ENCODE assay signal across 16 cellular contexts in the genomic region with DNA sequence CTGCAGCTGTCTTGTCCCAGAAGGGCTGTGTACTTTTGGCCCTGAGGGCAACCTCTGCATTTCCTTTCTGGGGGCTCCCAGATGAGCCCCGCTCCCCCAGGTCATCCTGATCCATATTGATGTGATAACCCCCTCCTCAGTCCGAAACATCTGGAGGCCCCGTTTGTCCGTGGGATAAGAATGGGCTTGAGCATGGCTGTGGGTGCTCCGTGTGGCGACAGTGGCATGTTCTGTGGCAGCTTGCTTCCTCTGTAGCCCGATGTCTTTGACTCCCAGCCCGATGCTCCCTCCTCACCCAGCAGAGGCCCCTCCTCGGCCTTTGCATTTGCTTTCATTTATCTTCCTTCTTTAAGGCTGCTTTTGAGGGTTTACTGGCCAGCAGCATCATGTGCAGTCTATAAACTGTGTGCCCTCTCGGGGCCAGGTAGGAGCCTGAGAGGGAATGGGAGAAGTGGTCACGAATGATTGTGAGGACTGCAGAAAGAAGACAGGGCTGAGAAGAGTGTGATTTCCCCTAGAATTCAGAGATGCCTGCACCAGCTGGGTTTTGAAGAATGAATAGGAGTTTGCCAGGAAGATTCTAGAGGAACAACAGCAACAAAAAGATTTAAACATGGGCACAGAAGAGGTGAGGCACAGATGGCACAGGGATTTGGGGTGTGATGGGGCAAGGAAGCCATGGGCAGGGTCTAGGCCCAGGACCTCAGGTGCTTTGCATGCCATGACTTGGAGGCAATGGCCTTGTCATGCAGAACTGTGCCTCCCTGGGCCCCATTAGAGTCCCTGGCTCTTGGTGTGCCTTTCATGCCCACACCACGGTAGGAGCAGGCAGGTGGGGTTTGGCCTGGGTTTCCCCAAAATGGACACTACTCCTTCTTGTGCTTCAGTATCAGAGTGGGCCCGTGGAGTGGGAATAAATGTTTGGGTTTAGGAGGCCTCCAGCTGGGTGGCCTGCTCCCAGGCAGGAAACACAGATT. TPM values are rescaled to one million over a fixed set of nuclear protein-coding genes. Genes with fewer than 3 reads are reported as not detected.
DNase-seq lines count a peak whose midpoint lies in the region; ATAC-seq and TF ChIP-seq lines count a peak whose summit lies in the region.
"Had no signal": no experiment of that assay in that cellular context is flagged by ENCODE, and none has a peak within 500 bp of the region (broad histone marks: within the 10 kb centered on the region; RNA-seq: fewer than 3 reads in every experiment).

No MANE protein-coding gene starts in this region.

- H3K4me3 ChIP-seq in spleen, result peak overlapping the region in 5 of 8 donors; percentile 6 to 61 (median 13)

- H3K27ac Mint-ChIP-seq in activated CD4-positive, alpha-beta memory T cell treated with anti-CD3 and anti-CD28 coated beads for 36 hours, result no peak overlapping the region
- H3K27ac Mint-ChIP-seq in activated CD4-positive, alpha-beta memory T cell treated with anti-CD3 and anti-CD28 coated beads, Interleukin-2, amount 10 ng/mL, durations not matched to agents 7 days and 5 days, result no peak overlapping the region
- peak overlapping the region; percentile 8 for H3K27ac Mint-ChIP-seq in activated naive CD8-positive, alpha-beta T cell treated with anti-CD3 and anti-CD28 coated beads, Interleukin-2, amount 50 U/mL, for 24 hours
- H3K27ac Mint-ChIP-seq: IgD-negative memory B cell had no signal

- CTCF ChIA-PET in activated CD4-positive, alpha-beta memory T cell treated with anti-CD3 and anti-CD28 coated beads for 36 hours (lab: Charles Lee), result interaction anchor here (1.2 to 1.9 kb wide), 2 partner anchors 56 to 170 kb away, joined by 3 to 4 read pairs; no protein-coding TSS in a partner anchor
- CTCF ChIA-PET in activated CD4-positive, alpha-beta memory T cell treated with anti-CD3 and anti-CD28 coated beads, Interleukin-2, amount 10 ng/mL, durations not matched to agents 7 days and 5 days (lab: Charles Lee), result interaction anchor here (1.3 to 2.2 kb wide), 2 partner anchors 7 to 170 kb away, joined by 3 to 8 read pairs; no protein-coding TSS in a partner anchor

- H3K9me3 Mint-ChIP-seq in activated CD4-positive, alpha-beta memory T cell treated with anti-CD3 and anti-CD28 coated beads for 36 hours, result no peaks in the 10 kb centered on the region
- H3K9me3 Mint-ChIP-seq in activated CD4-positive, alpha-beta memory T cell treated with anti-CD3 and anti-CD28 coated beads, Interleukin-2, amount 10 ng/mL, durations not matched to agents 7 days and 5 days, result no peaks in the 10 kb centered on the region
- no peaks in the 10 kb centered on the region for H3K9me3 Mint-ChIP-seq in activated naive CD8-positive, alpha-beta T cell treated with anti-CD3 and anti-CD28 coated beads, Interleukin-2, amount 50 U/mL, for 24 hours
- H3K9me3 Mint-ChIP-seq: IgD-negative memory B cell had no signal

- H3K36me3 Mint-ChIP-seq in activated CD4-positive, alpha-beta memory T cell treated with anti-CD3 and anti-CD28 coated beads for 36 hours, result peaks cover 2% of the 10 kb centered on the region
- H3K36me3 Mint-ChIP-seq in activated CD4-positive, alpha-beta memory T cell treated with anti-CD3 and anti-CD28 coated beads, Interleukin-2, amount 10 ng/mL, durations not matched to agents 7 days and 5 days (ENCODE audit: low read depth), result no peaks in the 10 kb centered on the region
- peaks cover 4% of the 10 kb centered on the region for H3K36me3 Mint-ChIP-seq in activated naive CD8-positive, alpha-beta T cell treated with anti-CD3 and anti-CD28 coated beads, Interleukin-2, amount 50 U/mL, for 24 hours (ENCODE audit: low read depth)
- H3K36me3 Mint-ChIP-seq: IgD-negative memory B cell had no signal

- TF ChIP-seq CTCF in spleen (IDR thresholded peaks at IDR 0.05 in 8 of 11, conservative IDR thresholded peaks at IDR 0.05 in 3 of 11), result no peak

- intact Hi-C loops in activated CD4-positive, alpha-beta memory T cell treated with anti-CD3 and anti-CD28 coated beads for 36 hours (cut with micrococcal nuclease), result loop anchor here (5.0 kb wide), 1 partner anchor 42 kb away; no protein-coding TSS in a partner anchor
- intact Hi-C loops in spleen (cut with DNase I; ENCODE audit: low total_unique reads), result no loop called here

- peak overlapping the region; percentile 49 for H3K4me3 Mint-ChIP-seq in activated CD4-positive, alpha-beta memory T cell treated with anti-CD3 and anti-CD28 coated beads for 36 hours
- no peak overlapping the region for H3K4me3 Mint-ChIP-seq in activated CD4-positive, alpha-beta memory T cell treated with anti-CD3 and anti-CD28 coated beads, Interleukin-2, amount 10 ng/mL, durations not matched to agents 7 days and 5 days
- H3K4me3 Mint-ChIP-seq in activated naive CD8-positive, alpha-beta T cell treated with anti-CD3 and anti-CD28 coated beads, Interleukin-2, amount 50 U/mL, for 24 hours, result peak overlapping the region; percentile 69

- H3K27ac ChIP-seq in KOPT-K1 (ENCODE audit: low read depth, low read length, poor library complexity, severe bottlenecking), result peak overlapping the region; percentile 70
- H3K27ac ChIP-seq in spleen, result peak overlapping the region in 4 of 8 donors; percentile 27 to 82 (median 63)

- H3K27me3 Mint-ChIP-seq in activated CD4-positive, alpha-beta memory T cell treated with anti-CD3 and anti-CD28 coated beads for 36 hours, result no peaks in the 10 kb centered on the region
- peaks cover 3% of the 10 kb centered on the region for H3K27me3 Mint-ChIP-seq in activated CD4-positive, alpha-beta memory T cell treated with anti-CD3 and anti-CD28 coated beads, Interleukin-2, amount 10 ng/mL, durations not matched to agents 7 days and 5 days
- H3K27me3 Mint-ChIP-seq in activated naive CD8-positive, alpha-beta T cell treated with anti-CD3 and anti-CD28 coated beads, Interleukin-2, amount 50 U/mL, for 24 hours, result no peaks in the 10 kb centered on the region

- DNase-seq in activated CD4-positive, alpha-beta memory T cell treated with anti-CD3 and anti-CD28 coated beads for 36 hours, result no peak
- DNase-seq in activated CD4-positive, alpha-beta memory T cell treated with anti-CD3 and anti-CD28 coated beads, Interleukin-2, amount 10 ng/mL, durations not matched to agents 7 days and 5 days, result no peak
- no peak for DNase-seq in activated naive CD8-positive, alpha-beta T cell treated with anti-CD3 and anti-CD28 coated beads, Interleukin-2, amount 50 U/mL, for 24 hours
- DNase-seq in spleen (peak; percentile 72), SKM-1 (lab: John Stamatoyannopoulos, UW; ENCODE audit: unreplicated experiment) (no peak)
- DNase-seq: activated CD4-positive, CD25-positive, alpha-beta regulatory T cell treated with anti-CD3 and anti-CD28 coated beads, Interleukin-2, amount 50 U/mL, for 72 hours; activated gamma-delta T cell; effector CD8-positive, alpha-beta T cell; HCEC 1CT; left colon; NCI-H1105; NCI-H748 treated with DMSO at 0.1 percent for 48 hours had no signal

- H3K9me3 ChIP-seq in KOPT-K1 (ENCODE audit: insufficient read depth, low read length, poor library complexity, severe bottlenecking) (no peaks in the 10 kb centered on the region), spleen (no peaks in the 10 kb centered on the region)

- H3K27me3 ChIP-seq in spleen (replicated peaks in 1 of 7), result peaks cover 0 to 20% (median 0%) of the 10 kb centered on the region in 7 donors

- peaks cover 42% of the 10 kb centered on the region for H3K4me1 Mint-ChIP-seq in activated CD4-positive, alpha-beta memory T cell treated with anti-CD3 and anti-CD28 coated beads for 36 hours (ENCODE audit: low read depth)
- peaks cover 31% of the 10 kb centered on the region for H3K4me1 Mint-ChIP-seq in activated CD4-positive, alpha-beta memory T cell treated with anti-CD3 and anti-CD28 coated beads, Interleukin-2, amount 10 ng/mL, durations not matched to agents 7 days and 5 days
- peaks cover 54% of the 10 kb centered on the region for H3K4me1 Mint-ChIP-seq in activated naive CD8-positive, alpha-beta T cell treated with anti-CD3 and anti-CD28 coated beads, Interleukin-2, amount 50 U/mL, for 24 hours
- H3K4me1 Mint-ChIP-seq: IgD-negative memory B cell had no signal

- H3K36me3 ChIP-seq in KOPT-K1 (ENCODE audit: insufficient read depth, low read length) (peaks cover 9% of the 10 kb centered on the region; the same call in 1 of the 2 replicates), spleen (no peaks in the 10 kb centered on the region)

- POLR2A ChIA-PET in activated CD4-positive, alpha-beta memory T cell treated with anti-CD3 and anti-CD28 coated beads for 36 hours (lab: Charles Lee), result no interaction called here
- POLR2A ChIA-PET in activated CD4-positive, alpha-beta memory T cell treated with anti-CD3 and anti-CD28 coated beads, Interleukin-2, amount 10 ng/mL, durations not matched to agents 7 days and 5 days (lab: Charles Lee), result interaction anchor here (1.1 kb wide), 1 partner anchor 170 kb away, joined by 3 read pairs; no protein-coding TSS in a partner anchor

- 70 to 84% (median 79%) methylated on average over 13 of the region's 13 CpGs for WGBS in spleen, 5 donors

- ATAC-seq in activated naive CD8-positive, alpha-beta T cell treated with anti-CD3 and anti-CD28 coated beads, Interleukin-2, amount 50 U/mL, for 24 hours, result no peak
- ATAC-seq in HG03378 (IDR thresholded peaks at IDR 0.05; ENCODE audit: unreplicated experiment), result no peak
- no peak for ATAC-seq in HG03342 (IDR thresholded peaks at IDR 0.05; ENCODE audit: unreplicated experiment)
- ATAC-seq: left colon had no signal

- H3K4me1 ChIP-seq in spleen, result peaks cover 0 to 27% (median 0%) of the 10 kb centered on the region in 6 donors

- no peak for TF ChIP-seq POLR2A in spleen (IDR thresholded peaks at IDR 0.05)

RNA-seq across cellular contexts. Expression of a gene that starts 34.2 kb away (rescaled TPM):
- total RNA-seq in activated CD4-positive, alpha-beta memory T cell treated with anti-CD3 and anti-CD28 coated beads for 36 hours, result 1 to 10 TPM; 6.4 to 8.9 TPM
- total RNA-seq in activated CD4-positive, alpha-beta memory T cell treated with anti-CD3 and anti-CD28 coated beads, Interleukin-2, amount 10 ng/mL, durations not matched to agents 7 days and 5 days, result under 1 TPM; 0.81 to 0.93 TPM
- total RNA-seq in spleen, result 10 to 100 TPM; 15.5 to 33.8 (median 19.2) TPM
- polyA plus RNA-seq in spleen, result 1 to 10 TPM; 5.8 to 6.6 (median 6.4) TPM
